In the genomic region with DNA sequence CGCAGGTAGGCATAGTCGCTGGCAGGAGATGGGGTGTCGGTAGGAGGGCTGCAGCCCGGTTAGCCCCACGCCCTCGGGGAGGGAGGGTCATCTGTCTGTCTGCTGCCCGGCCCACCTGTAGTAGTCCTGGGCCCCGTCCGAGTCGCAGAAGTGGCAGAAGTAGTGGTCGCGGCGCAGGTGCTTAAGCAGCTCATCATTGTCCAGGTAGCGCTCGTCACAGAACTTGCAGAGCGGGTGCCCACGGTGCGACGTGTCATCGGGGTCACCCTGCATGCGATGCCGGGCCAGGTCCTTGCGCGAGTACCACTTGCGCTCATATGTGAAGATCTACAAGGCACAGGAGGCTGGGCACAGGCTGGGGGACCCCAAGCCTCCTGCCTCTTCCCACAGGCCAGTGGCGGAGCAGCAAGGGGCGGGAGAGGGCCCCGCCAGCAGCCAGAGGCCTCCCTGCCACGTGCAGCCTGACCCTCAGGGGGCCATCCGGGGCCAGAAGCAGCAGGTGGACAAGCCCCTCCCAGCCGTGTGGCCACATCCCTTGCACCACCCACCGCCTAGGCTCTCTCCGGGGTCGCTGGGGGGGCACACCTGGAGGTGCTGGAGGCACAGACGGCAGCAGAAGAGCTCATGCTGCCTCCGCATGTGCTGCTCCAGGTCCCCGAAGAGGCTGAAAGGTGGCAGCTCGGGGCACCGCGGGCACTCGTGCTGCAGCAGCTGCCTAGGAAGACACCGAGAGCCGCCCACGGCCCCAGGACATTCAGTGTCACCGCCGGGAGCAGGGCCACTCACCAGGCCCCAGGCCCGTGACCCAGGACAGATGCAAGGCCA, we compare ENCODE assay signal across 19 cellular contexts. TPM values are rescaled to one million over a fixed set of nuclear protein-coding genes. Genes with fewer than 3 reads are reported as not detected.
"Had no signal": no experiment of that assay in that cellular context is flagged by ENCODE, and none has a peak within 500 bp of the region (broad histone marks: within the 10 kb centered on the region; RNA-seq: fewer than 3 reads in every experiment).

No MANE protein-coding gene starts in this region.

- H3K9me3 ChIP-seq: ascending aorta, ovary, stomach, thoracic aorta had no signal

- H3K27ac ChIP-seq: ascending aorta, foreskin keratinocyte, ovary, stomach, thoracic aorta had no signal

- H3K27ac Mint-ChIP-seq: activated T-helper 17 cell treated with anti-CD3 and anti-CD28 coated beads, Interleukin-2, amount 50 U/mL, for 72 hours; dendritic cell treated with granulocyte-macrophage colony-stimulating factor and Interleukin-4, amounts not matched to agents 40 ng/mL and 50 ng/mL, for 4 days; mesothelial cell of epicardium; T-helper 2 cell treated with Interferon-gamma antibody and Interleukin-4, amounts not matched to agents 5 μg/mL and 100 μg/mL, for 36 hours had no signal

- ATAC-seq: activated T-helper 17 cell treated with anti-CD3 and anti-CD28 coated beads, Interleukin-2, amount 50 U/mL, for 72 hours; foreskin keratinocyte; sciatic nerve had no signal

- H3K4me3 ChIP-seq: ascending aorta, lung, ovary, stomach, thoracic aorta had no signal

- H3K4me3 Mint-ChIP-seq: activated T-helper 17 cell treated with anti-CD3 and anti-CD28 coated beads, Interleukin-2, amount 50 U/mL, for 72 hours; dendritic cell treated with granulocyte-macrophage colony-stimulating factor and Interleukin-4, amounts not matched to agents 40 ng/mL and 50 ng/mL, for 4 days; immature natural killer cell; mesothelial cell of epicardium; neural crest cell; T-helper 2 cell treated with Interferon-gamma antibody and Interleukin-4, amounts not matched to agents 5 μg/mL and 100 μg/mL, for 36 hours had no signal

- DNase-seq: activated CD4-positive, CD25-positive, alpha-beta regulatory T cell treated with anti-CD3 and anti-CD28 coated beads, Interleukin-2, amount 50 U/mL, for 72 hours; activated naive CD4-positive, alpha-beta T cell treated with Interleukin-2 at 50 U/mL for 16 hours; effector memory CD4-positive, alpha-beta T cell; foreskin keratinocyte; immature natural killer cell; stomach had no signal

- H3K36me3 ChIP-seq: ovary had no signal

- H3K27me3 ChIP-seq: ascending aorta, foreskin keratinocyte, ovary, stomach had no signal

- H3K9me3 Mint-ChIP-seq: activated T-helper 17 cell treated with anti-CD3 and anti-CD28 coated beads, Interleukin-2, amount 50 U/mL, for 72 hours; dendritic cell treated with granulocyte-macrophage colony-stimulating factor and Interleukin-4, amounts not matched to agents 40 ng/mL and 50 ng/mL, for 4 days; immature natural killer cell; mesothelial cell of epicardium; neural crest cell; T-helper 2 cell treated with Interferon-gamma antibody and Interleukin-4, amounts not matched to agents 5 μg/mL and 100 μg/mL, for 36 hours had no signal

- H3K27me3 Mint-ChIP-seq: activated T-helper 17 cell treated with anti-CD3 and anti-CD28 coated beads, Interleukin-2, amount 50 U/mL, for 72 hours had no signal

RNA-seq across cellular contexts. Expression of a gene that starts 17.0 kb away (rescaled TPM):
- total RNA-seq: ascending aorta, bronchial epithelial cell, cerebellum, thoracic aorta, ureter had no signal
- polyA plus RNA-seq: immature natural killer cell had no signal

RNA-seq across cellular contexts. Expression of a gene that starts 21.3 kb away (rescaled TPM):
- total RNA-seq: ascending aorta, sciatic nerve, thoracic aorta had no signal
